ENCODE assay signal across 2 cellular contexts in genomic region chr1:229581485-229581884, GRCh38.
TF ChIP-seq lines count a peak whose summit lies in the region.

No MANE protein-coding gene starts in this region.

TF ChIP-seq in K562, 482 proteins besides CTCF, POLR2A, EP300 and RAD21 (continues in another document):
- TF ChIP-seq ELF4 (CRISPR knock-in tag; IDR thresholded peaks at IDR 0.05), result no peak
- no peak for TF ChIP-seq SRSF7 (optimal IDR thresholded peaks at IDR 0.05; ENCODE audit: low read depth, low read length)
- TF ChIP-seq, protein P1, sequence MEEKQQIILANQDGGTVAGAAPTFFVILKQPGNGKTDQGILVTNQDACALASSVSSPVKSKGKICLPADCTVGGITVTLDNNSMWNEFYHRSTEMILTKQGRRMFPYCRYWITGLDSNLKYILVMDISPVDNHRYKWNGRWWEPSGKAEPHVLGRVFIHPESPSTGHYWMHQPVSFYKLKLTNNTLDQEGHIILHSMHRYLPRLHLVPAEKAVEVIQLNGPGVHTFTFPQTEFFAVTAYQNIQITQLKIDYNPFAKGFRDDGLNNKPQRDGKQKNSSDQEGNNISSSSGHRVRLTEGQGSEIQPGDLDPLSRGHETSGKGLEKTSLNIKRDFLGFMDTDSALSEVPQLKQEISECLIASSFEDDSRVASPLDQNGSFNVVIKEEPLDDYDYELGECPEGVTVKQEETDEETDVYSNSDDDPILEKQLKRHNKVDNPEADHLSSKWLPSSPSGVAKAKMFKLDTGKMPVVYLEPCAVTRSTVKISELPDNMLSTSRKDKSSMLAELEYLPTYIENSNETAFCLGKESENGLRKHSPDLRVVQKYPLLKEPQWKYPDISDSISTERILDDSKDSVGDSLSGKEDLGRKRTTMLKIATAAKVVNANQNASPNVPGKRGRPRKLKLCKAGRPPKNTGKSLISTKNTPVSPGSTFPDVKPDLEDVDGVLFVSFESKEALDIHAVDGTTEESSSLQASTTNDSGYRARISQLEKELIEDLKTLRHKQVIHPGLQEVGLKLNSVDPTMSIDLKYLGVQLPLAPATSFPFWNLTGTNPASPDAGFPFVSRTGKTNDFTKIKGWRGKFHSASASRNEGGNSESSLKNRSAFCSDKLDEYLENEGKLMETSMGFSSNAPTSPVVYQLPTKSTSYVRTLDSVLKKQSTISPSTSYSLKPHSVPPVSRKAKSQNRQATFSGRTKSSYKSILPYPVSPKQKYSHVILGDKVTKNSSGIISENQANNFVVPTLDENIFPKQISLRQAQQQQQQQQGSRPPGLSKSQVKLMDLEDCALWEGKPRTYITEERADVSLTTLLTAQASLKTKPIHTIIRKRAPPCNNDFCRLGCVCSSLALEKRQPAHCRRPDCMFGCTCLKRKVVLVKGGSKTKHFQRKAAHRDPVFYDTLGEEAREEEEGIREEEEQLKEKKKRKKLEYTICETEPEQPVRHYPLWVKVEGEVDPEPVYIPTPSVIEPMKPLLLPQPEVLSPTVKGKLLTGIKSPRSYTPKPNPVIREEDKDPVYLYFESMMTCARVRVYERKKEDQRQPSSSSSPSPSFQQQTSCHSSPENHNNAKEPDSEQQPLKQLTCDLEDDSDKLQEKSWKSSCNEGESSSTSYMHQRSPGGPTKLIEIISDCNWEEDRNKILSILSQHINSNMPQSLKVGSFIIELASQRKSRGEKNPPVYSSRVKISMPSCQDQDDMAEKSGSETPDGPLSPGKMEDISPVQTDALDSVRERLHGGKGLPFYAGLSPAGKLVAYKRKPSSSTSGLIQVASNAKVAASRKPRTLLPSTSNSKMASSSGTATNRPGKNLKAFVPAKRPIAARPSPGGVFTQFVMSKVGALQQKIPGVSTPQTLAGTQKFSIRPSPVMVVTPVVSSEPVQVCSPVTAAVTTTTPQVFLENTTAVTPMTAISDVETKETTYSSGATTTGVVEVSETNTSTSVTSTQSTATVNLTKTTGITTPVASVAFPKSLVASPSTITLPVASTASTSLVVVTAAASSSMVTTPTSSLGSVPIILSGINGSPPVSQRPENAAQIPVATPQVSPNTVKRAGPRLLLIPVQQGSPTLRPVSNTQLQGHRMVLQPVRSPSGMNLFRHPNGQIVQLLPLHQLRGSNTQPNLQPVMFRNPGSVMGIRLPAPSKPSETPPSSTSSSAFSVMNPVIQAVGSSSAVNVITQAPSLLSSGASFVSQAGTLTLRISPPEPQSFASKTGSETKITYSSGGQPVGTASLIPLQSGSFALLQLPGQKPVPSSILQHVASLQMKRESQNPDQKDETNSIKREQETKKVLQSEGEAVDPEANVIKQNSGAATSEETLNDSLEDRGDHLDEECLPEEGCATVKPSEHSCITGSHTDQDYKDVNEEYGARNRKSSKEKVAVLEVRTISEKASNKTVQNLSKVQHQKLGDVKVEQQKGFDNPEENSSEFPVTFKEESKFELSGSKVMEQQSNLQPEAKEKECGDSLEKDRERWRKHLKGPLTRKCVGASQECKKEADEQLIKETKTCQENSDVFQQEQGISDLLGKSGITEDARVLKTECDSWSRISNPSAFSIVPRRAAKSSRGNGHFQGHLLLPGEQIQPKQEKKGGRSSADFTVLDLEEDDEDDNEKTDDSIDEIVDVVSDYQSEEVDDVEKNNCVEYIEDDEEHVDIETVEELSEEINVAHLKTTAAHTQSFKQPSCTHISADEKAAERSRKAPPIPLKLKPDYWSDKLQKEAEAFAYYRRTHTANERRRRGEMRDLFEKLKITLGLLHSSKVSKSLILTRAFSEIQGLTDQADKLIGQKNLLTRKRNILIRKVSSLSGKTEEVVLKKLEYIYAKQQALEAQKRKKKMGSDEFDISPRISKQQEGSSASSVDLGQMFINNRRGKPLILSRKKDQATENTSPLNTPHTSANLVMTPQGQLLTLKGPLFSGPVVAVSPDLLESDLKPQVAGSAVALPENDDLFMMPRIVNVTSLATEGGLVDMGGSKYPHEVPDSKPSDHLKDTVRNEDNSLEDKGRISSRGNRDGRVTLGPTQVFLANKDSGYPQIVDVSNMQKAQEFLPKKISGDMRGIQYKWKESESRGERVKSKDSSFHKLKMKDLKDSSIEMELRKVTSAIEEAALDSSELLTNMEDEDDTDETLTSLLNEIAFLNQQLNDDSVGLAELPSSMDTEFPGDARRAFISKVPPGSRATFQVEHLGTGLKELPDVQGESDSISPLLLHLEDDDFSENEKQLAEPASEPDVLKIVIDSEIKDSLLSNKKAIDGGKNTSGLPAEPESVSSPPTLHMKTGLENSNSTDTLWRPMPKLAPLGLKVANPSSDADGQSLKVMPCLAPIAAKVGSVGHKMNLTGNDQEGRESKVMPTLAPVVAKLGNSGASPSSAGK (IDR thresholded peaks at IDR 0.05), result no peak
- TF ChIP-seq TARDBP (IDR thresholded peaks at IDR 0.05), result no peak

TF ChIP-seq in HepG2, 621 proteins besides CTCF, POLR2A, EP300 and RAD21:
- peak; percentile 66 to 74; a peak in 3 of 4 replicates for TF ChIP-seq MAFK (conservative IDR thresholded peaks at IDR 0.05 in 1 of 2, IDR thresholded peaks at IDR 0.05 in 1 of 2; ENCODE audit: low read length in 2 of 2)
- TF ChIP-seq ZKSCAN5 (CRISPR knock-in tag; IDR thresholded peaks at IDR 0.05), result no peak
- TF ChIP-seq MAFF (IDR thresholded peaks at IDR 0.05; ENCODE audit: low read depth, low read length), result peak; percentile 67
- no peak for TF ChIP-seq ZNF530 (CRISPR knock-in tag; IDR thresholded peaks at IDR 0.05; ENCODE audit: low read depth)
